In the genomic region with DNA sequence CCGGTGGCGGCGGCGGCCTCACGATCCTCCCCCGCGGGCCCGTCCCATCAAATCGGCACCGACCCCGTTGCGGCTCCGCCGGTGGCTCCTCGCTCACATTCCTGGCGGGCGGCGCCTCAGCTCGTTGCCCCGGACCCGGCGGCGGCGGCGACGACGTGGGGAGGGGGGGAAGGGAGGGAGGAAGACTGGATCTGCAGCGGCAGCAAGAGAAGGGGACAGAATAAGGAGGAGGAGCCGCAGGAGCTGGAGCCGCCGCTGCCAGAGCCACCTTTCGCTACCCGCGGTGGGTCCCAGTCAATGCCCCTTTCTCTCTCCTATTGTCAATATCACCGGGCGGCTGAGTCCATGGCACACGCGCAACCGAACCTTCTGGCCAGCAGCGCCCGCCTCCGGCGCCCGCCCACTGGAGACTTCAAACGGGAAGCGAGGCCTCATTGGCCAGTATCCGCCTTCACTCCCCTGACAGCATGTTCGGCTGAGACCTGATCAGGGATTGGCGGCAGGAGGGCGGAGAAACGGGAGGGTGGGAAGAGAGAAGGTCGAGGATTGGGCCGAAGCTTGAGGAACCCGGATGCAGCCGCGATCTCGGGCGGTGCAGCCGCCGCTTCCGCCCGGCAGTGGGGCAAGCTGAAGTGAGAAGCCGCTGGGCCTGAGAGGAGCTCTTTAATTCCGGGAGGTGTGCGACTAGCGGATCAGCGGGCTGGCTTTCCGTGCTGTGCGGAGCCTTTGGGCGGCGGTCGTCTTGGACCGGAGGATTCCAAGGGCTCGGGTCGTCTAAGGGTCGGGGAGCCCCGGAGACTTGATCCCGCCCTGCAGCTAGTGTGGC, we compare ENCODE assay signal across 8 cellular contexts. TPM values are rescaled to one million over a fixed set of nuclear protein-coding genes. Genes with fewer than 3 reads are reported as not detected.
DNase-seq lines count a peak whose midpoint lies in the region; ATAC-seq, FAIRE-seq and TF ChIP-seq lines count a peak whose summit lies in the region.

A gene (minus strand): TSS at position 378 of the 826 bp plus-strand sequence. CDS start 3,692 bp downstream, outside the sequence.

- H3K4me1 ChIP-seq in kidney (ENCODE audit: control insufficient read depth in 1 of 2, insufficient read depth in 1 of 2, low read depth in 1 of 2, low read length in 2 of 2) = peaks cover 0 to 7% of the 10 kb centered on the region in 2 donors

- H3K27ac ChIP-seq in kidney (ENCODE audit: low read depth in 2 of 2, low read length in 2 of 2) = peak within 1 kb of the TSS; percentile 71 to 84

- peaks cover 4 to 6% of the 10 kb centered on the region in 2 donors for H3K36me3 ChIP-seq in kidney (ENCODE audit: control insufficient read depth in 1 of 2, insufficient read depth in 2 of 2, low read length in 2 of 2)

- H3K4me3 ChIP-seq in choroid plexus epithelial cell (ENCODE audit: low read depth, low read length) (peak within 1 kb of the TSS; percentile 95), kidney (ENCODE audit: low read length in 2 of 2) (peak within 1 kb of the TSS; percentile 88 to 93)

- intact Hi-C loops in kidney (cut with DNase I) = loop anchor here (10.0 kb wide), 1 partner anchor 158 kb away; no protein-coding TSS in a partner anchor

- no peak for TF ChIP-seq CTCF in choroid plexus epithelial cell (conservative IDR thresholded peaks at IDR 0.05; ENCODE audit: low read depth, low read length)
- TF ChIP-seq CTCF in kidney (IDR thresholded peaks at IDR 0.05; ENCODE audit: borderline replicate concordance, extremely low read depth, insufficient read depth) = no peak

- peak within 1 kb of the TSS; percentile 92 to 93 for H3K9ac ChIP-seq in kidney (ENCODE audit: low read length in 2 of 2)

- DNase-seq in AML-193 (lab: John Stamatoyannopoulos, UW) = peak; percentile 94 to 95
- DNase-seq in NCI-H510A treated with DMSO at 0.1 percent for 48 hours (lab: John Stamatoyannopoulos, UW) = peak; percentile 98
- DNase-seq in activated CD4-positive, alpha-beta T cell treated with anti-CD3 and anti-CD28 coated beads for 24 hours (ENCODE audit: low read depth in 2 of 2) = peak; percentile 94 to 95
- DNase-seq in choroid plexus epithelial cell (ENCODE audit: low read depth) = peak; percentile 99
- peak; percentile 99 for DNase-seq in kidney
- DNase-seq in stimulated activated CD4-positive, alpha-beta T cell treated with anti-CD3 and anti-CD28 coated beads, Interleukin-15, amount 100 ng/mL, for 24 hours = peak; percentile 98

- FAIRE-seq in kidney (lab: Jason Lieb, UNC) = peak; percentile 93

- peak; percentile 95 for ATAC-seq in HG03439 (IDR thresholded peaks at IDR 0.05; ENCODE audit: unreplicated experiment)

- peak; percentile 95 for TF ChIP-seq POLR2A in GM19193 (IDR thresholded peaks at IDR 0.05; ENCODE audit: extremely low read depth, insufficient read depth, insufficient read length)

- H3K9me3 ChIP-seq in kidney (ENCODE audit: control insufficient read depth in 1 of 2, low read length in 2 of 2) = no peaks in the 10 kb centered on the region

RNA-seq across cellular contexts. Expression of the gene that starts here (rescaled TPM):
- 46.5 TPM for total RNA-seq in kidney
- polyA plus RNA-seq in kidney (ENCODE audit: insufficient read depth, low read depth, low replicate concordance) = 9.7 TPM

Comparison
In these comparisons a context has a peak if more than half of its experiments do, and no peak if none do; other contexts are left out.
1. Peak in every context shown above with its lines: DNase-seq, ATAC-seq, H3K4me3 ChIP-seq and H3K27ac ChIP-seq.